8 cellular contexts compared by ENCODE assay signal in genomic region chr17:40559954-40560591, GRCh38. TPM values are rescaled to one million over a fixed set of nuclear protein-coding genes. Genes with fewer than 3 reads are reported as not detected.
A peak's percentile ranks its signal among the peaks of the same experiment; 100 is the strongest.
DNase-seq lines count a peak whose midpoint lies in the region; ATAC-seq and TF ChIP-seq lines count a peak whose summit lies in the region.

No MANE protein-coding gene starts in this region.

- ATAC-seq in GM19397 (IDR thresholded peaks at IDR 0.05; ENCODE audit: unreplicated experiment) (peak; percentile 27), HG03457 (IDR thresholded peaks at IDR 0.05; ENCODE audit: unreplicated experiment) (no peak)

- DNase-seq in AG08395 (ENCODE audit: low spot score) (peak; percentile 96), NCI-H187 treated with DMSO at 0.1 percent for 48 hours (lab: John Stamatoyannopoulos, UW) (peak; percentile 59), astrocyte of the cerebellum (ENCODE audit: low read depth) (peak; percentile 88), hepatic stellate cell (ENCODE audit: low spot score) (peak; percentile 95), renal cortical epithelial cell (ENCODE audit: low read depth) (peak; percentile 90)
- peak; percentile 79 for DNase-seq in T-helper 2 cell treated with Interferon-gamma antibody and Interleukin-4, amounts not matched to agents 5 μg/mL and 100 μg/mL, for 36 hours (ENCODE audit: low spot score)

- H3K4me3 ChIP-seq in astrocyte of the cerebellum (ENCODE audit: low read depth, low read length) = no peak overlapping the region

- peak overlapping the region; percentile 97 for H3K27ac Mint-ChIP-seq in T-helper 2 cell treated with Interferon-gamma antibody and Interleukin-4, amounts not matched to agents 5 μg/mL and 100 μg/mL, for 36 hours

- peak; percentile 98 for TF ChIP-seq CTCF in astrocyte of the cerebellum (IDR thresholded peaks at IDR 0.05; ENCODE audit: low read depth, low read length, missing control alignments)

- H3K9me3 Mint-ChIP-seq in T-helper 2 cell treated with Interferon-gamma antibody and Interleukin-4, amounts not matched to agents 5 μg/mL and 100 μg/mL, for 36 hours = no peaks in the 10 kb centered on the region

- H3K36me3 Mint-ChIP-seq in T-helper 2 cell treated with Interferon-gamma antibody and Interleukin-4, amounts not matched to agents 5 μg/mL and 100 μg/mL, for 36 hours (ENCODE audit: low read depth) = peaks cover 87% of the 10 kb centered on the region

- H3K4me3 Mint-ChIP-seq in T-helper 2 cell treated with Interferon-gamma antibody and Interleukin-4, amounts not matched to agents 5 μg/mL and 100 μg/mL, for 36 hours = peak overlapping the region; percentile 92

- in situ Hi-C loops in astrocyte of the cerebellum (cut with HindIII; ENCODE audit: low sequenced_read_pairs) = no loop called here

- peaks cover 87% of the 10 kb centered on the region for H3K4me1 Mint-ChIP-seq in T-helper 2 cell treated with Interferon-gamma antibody and Interleukin-4, amounts not matched to agents 5 μg/mL and 100 μg/mL, for 36 hours (ENCODE audit: low read depth)

- H3K27me3 Mint-ChIP-seq in T-helper 2 cell treated with Interferon-gamma antibody and Interleukin-4, amounts not matched to agents 5 μg/mL and 100 μg/mL, for 36 hours (ENCODE audit: low read depth) = no peaks in the 10 kb centered on the region

RNA-seq across cellular contexts. Expression of gene CCR7, which starts 5.2 kb away (rescaled TPM):
- total RNA-seq in renal cortical epithelial cell = not detected in 2 replicates

RNA-seq across cellular contexts. Expression of gene TNS4, which starts 58.6 kb away (rescaled TPM):
- 0.05 and 0.69 TPM in 2 replicates for total RNA-seq in renal cortical epithelial cell
